ENCODE assay signal across 24 cellular contexts in the genomic region with DNA sequence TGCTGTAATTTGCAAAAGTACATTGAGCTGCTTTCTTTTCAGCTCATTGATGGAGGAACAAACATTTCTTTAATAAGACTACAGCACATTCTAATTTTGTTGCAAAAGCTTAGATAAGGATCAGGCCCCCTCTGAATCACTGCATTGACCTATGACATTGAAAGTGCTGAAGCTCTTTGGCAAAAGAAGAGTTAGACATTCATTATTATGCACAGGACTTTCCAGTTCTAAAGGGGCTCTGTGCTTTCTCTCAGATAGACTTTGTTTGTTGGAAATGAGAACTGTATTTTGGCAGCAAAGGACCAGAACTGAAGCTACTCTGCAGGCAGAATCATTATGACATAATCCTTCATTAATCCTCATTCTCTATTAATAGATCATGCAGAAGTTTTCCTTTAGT.
A peak's percentile ranks its signal among the peaks of the same experiment; 100 is the strongest.
DNase-seq lines count a peak whose midpoint lies in the region; TF ChIP-seq lines count a peak whose summit lies in the region.
"Had no signal": no experiment of that assay in that cellular context is flagged by ENCODE, and none has a peak within 500 bp of the region (broad histone marks: within the 10 kb centered on the region; RNA-seq: fewer than 3 reads in every experiment).

No MANE protein-coding gene starts in this region.

- no peak overlapping the region for H3K4me3 ChIP-seq in astrocyte of the spinal cord (ENCODE audit: low read depth, low read length)
- H3K4me3 ChIP-seq: colonic mucosa, GM12878, hepatocyte, psoas muscle, tibial nerve had no signal

- TF ChIP-seq CTCF in astrocyte of the spinal cord (IDR thresholded peaks at IDR 0.05; ENCODE audit: low read depth, low read length) = no peak

- in situ Hi-C loops in astrocyte of the spinal cord (cut with HindIII; ENCODE audit: low sequenced_read_pairs) = no loop called here

- DNase-seq in M059J (ENCODE audit: low read depth) (peak; percentile 27), astrocyte of the spinal cord (ENCODE audit: low read depth, low spot score) (peak; percentile 31), inferior parietal cortex (ENCODE audit: extremely low spot score) (peak; percentile 71), superior temporal gyrus (ENCODE audit: extremely low spot score) (peak; percentile 91), HT-29 (ENCODE audit: low spot score) (no peak)
- DNase-seq in activated CD4-positive, alpha-beta T cell treated with anti-CD3 and anti-CD28 coated beads for 4 hours = no peak
- no peak for DNase-seq in stimulated activated CD4-positive, alpha-beta T cell treated with anti-CD3 and anti-CD28 coated beads, Interleukin-4, amount 100 ng/mL, for 1 hour
- DNase-seq: activated CD4-positive, alpha-beta T cell treated with anti-CD3 and anti-CD28 coated beads, Interleukin-2, amount 50 U/mL, for 1 hour; activated gamma-delta T cell treated with Interleukin-2 at 50 U/mL for 16 hours; activated naive CD8-positive, alpha-beta T cell treated with anti-CD3 and anti-CD28 coated beads, Interleukin-2, amount 50 U/mL, for 24 hours; activated T-cell treated with anti-CD3 and anti-CD28 coated beads, Interleukin-2, amount 50 U/mL, for 4 hours; brain microvascular endothelial cell; colonic mucosa; effector memory CD8-positive, alpha-beta T cell; HFFc6; naive B cell; NCI-H1436; NCI-H2171 treated with DMSO at 0.1 percent for 48 hours; NCI-H524; psoas muscle; SHP77 treated with DMSO at 0.1 percent for 48 hours had no signal

Comparison
In these comparisons a context has a peak if more than half of its experiments do, and no peak if none do; other contexts are left out.
1. DNase-seq: peak in M059J (single experiment), astrocyte of the spinal cord (single experiment), inferior parietal cortex (single experiment) and superior temporal gyrus (single experiment); none in activated CD4-positive, alpha-beta T cell treated with anti-CD3 and anti-CD28 coated beads for 4 hours (0 of 2), stimulated activated CD4-positive, alpha-beta T cell treated with anti-CD3 and anti-CD28 coated beads, Interleukin-4, amount 100 ng/mL, for 1 hour (single experiment) and HT-29 (single experiment).